ENCODE assay signal across 10 cellular contexts in genomic region chr10:103072891-103073290, GRCh38.
"Had no signal": no experiment of that assay in that cellular context is flagged by ENCODE, and none has a peak within 500 bp of the region (broad histone marks: within the 10 kb centered on the region; RNA-seq: fewer than 3 reads in every experiment).

No MANE protein-coding gene starts in this region.

- H3K27ac ChIP-seq: GM23248, HL-60 had no signal

- H3K27ac Mint-ChIP-seq: HFFc6, IgD-negative memory B cell had no signal

- H3K9ac ChIP-seq: GM23248 had no signal

- H3K4me3 ChIP-seq: GM23248, HAP-1 had no signal

- H3K27me3 Mint-ChIP-seq: IgD-negative memory B cell had no signal

- H3K36me3 ChIP-seq: HAP-1 had no signal

- H3K9me3 Mint-ChIP-seq: HFFc6, IgD-negative memory B cell had no signal

- H3K4me1 ChIP-seq: HAP-1 had no signal

- H3K9me3 ChIP-seq: HAP-1 had no signal

- ATAC-seq: HCT116, HepG2 had no signal

- H3K4me3 Mint-ChIP-seq: HFFc6, IgD-negative memory B cell had no signal

- DNase-seq: GM23248, GOT3, H7, HFFc6, KBM-7 had no signal
